9 cellular contexts compared by ENCODE assay signal in the genomic region with DNA sequence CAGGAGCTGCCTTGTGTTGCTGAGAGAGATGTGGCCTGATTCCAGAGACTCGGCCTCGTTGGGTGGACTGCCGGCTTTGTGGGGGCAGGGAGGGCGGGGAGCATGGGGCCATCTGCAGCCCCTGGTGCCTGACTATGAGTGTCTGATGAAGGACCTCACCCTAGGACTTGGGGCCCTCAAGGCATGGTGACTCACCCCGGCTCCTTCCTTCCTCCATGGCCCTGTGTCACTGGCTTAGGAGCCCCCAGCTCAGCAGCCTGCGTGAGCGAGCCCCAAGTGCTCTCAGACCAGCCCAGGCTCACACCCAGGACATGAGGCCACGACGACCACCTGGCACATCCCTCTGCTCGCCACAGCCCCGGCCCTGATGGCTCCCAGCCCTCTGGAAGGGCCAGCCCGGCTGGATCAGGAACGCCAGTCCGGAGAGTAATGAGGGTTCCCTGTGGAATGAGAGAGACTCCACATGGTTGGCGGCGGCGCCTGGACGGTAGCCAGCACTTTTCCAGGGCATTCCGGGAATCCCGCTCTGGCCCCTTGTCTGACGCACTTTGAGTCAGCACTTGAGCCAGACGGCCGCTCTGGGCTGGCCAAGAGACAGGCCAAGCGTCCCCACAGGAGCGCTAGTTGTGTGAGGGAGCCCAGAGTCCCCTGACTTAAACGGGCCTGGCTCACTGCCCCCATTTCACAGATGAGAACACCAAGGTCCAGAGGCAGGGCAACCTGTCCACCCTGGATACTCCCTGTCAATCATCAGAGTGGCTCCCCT. TPM values are rescaled to one million over a fixed set of nuclear protein-coding genes. Genes with fewer than 3 reads are reported as not detected.
DNase-seq lines count a peak whose midpoint lies in the region; ATAC-seq, FAIRE-seq and TF ChIP-seq lines count a peak whose summit lies in the region.
"Had no signal": no experiment of that assay in that cellular context is flagged by ENCODE, and none has a peak within 500 bp of the region (broad histone marks: within the 10 kb centered on the region; RNA-seq: fewer than 3 reads in every experiment).

No MANE protein-coding gene starts in this region.

- H3K36me3 Mint-ChIP-seq in activated CD8-positive, alpha-beta memory T cell treated with anti-CD3 and anti-CD28 coated beads, Interleukin-2, amount 10 ng/mL, durations not matched to agents 7 days and 5 days: no peaks in the 10 kb centered on the region

- in situ Hi-C loops in GM23248 (cut with MboI): no loop called here

- intact Hi-C loops in ascending aorta (cut with DNase I): loop anchor here (5.0 to 10.0 kb wide), 2 partner anchors 551 to 971 kb away; a partner anchor contains a TSS

- H2AFZ ChIP-seq in GM23248: peak overlapping the region; percentile 53

- CTCF ChIA-PET in activated CD8-positive, alpha-beta memory T cell treated with anti-CD3 and anti-CD28 coated beads, Interleukin-2, amount 10 ng/mL, durations not matched to agents 7 days and 5 days (lab: Charles Lee): no interaction called here

- no peak overlapping the region for H3K4me3 Mint-ChIP-seq in activated CD8-positive, alpha-beta memory T cell treated with anti-CD3 and anti-CD28 coated beads, Interleukin-2, amount 10 ng/mL, durations not matched to agents 7 days and 5 days

- peaks cover 11% of the 10 kb centered on the region for H3F3A ChIP-seq in GM23248 (ENCODE audit: insufficient read depth)

- H3K36me3 ChIP-seq in GM23248 (ENCODE audit: low read depth) (no peaks in the 10 kb centered on the region), ascending aorta (no peaks in the 10 kb centered on the region), right atrium auricular region (no peaks in the 10 kb centered on the region)

- peak overlapping the region; percentile 84 for H3K4me2 ChIP-seq in GM23248 (ENCODE audit: unreplicated experiment)

- no peaks in the 10 kb centered on the region for H3K4me1 Mint-ChIP-seq in activated CD8-positive, alpha-beta memory T cell treated with anti-CD3 and anti-CD28 coated beads, Interleukin-2, amount 10 ng/mL, durations not matched to agents 7 days and 5 days

- peak overlapping the region; percentile 81 for H3K9ac ChIP-seq in GM23248

- no peak overlapping the region for H3K27ac Mint-ChIP-seq in activated CD8-positive, alpha-beta memory T cell treated with anti-CD3 and anti-CD28 coated beads, Interleukin-2, amount 10 ng/mL, durations not matched to agents 7 days and 5 days

- no peak for FAIRE-seq in GM12892 (lab: Jason Lieb, UNC)
- FAIRE-seq: GM18507 had no signal

- H3K4me3 ChIP-seq in GM23248 (peak overlapping the region; percentile 47), ascending aorta (peak overlapping the region in 1 of 2 donors; percentile 17), right atrium auricular region (peak overlapping the region in 1 of 2 donors; percentile 2), skin epidermis (no peak overlapping the region)

- TF ChIP-seq POLR2A in GM12892 (IDR thresholded peaks at IDR 0.05; ENCODE audit: low read depth, low read length): no peak

- ATAC-seq in activated CD8-positive, alpha-beta memory T cell treated with anti-CD3 and anti-CD28 coated beads, Interleukin-2, amount 10 ng/mL, durations not matched to agents 7 days and 5 days: no peak

- DNase-seq in GM23248 (peak; percentile 98), ascending aorta (ENCODE audit: low spot score in 2 of 2) (peak; percentile 72 to 98), right atrium auricular region (ENCODE audit: low spot score) (peak; percentile 98), activated gamma-delta T cell (lab: John Stamatoyannopoulos, UW) (no peak), GM12892 (ENCODE audit: insufficient read length) (no peak), GM19238 (ENCODE audit: insufficient read length, low spot score) (no peak)
- no peak for DNase-seq in activated CD8-positive, alpha-beta memory T cell treated with anti-CD3 and anti-CD28 coated beads, Interleukin-2, amount 10 ng/mL, durations not matched to agents 7 days and 5 days

- no peaks in the 10 kb centered on the region for H3K9me3 Mint-ChIP-seq in activated CD8-positive, alpha-beta memory T cell treated with anti-CD3 and anti-CD28 coated beads, Interleukin-2, amount 10 ng/mL, durations not matched to agents 7 days and 5 days (ENCODE audit: low read depth)

- H3K9me2 ChIP-seq in GM23248 (ENCODE audit: insufficient read depth): no peaks in the 10 kb centered on the region

- no peaks in the 10 kb centered on the region for H3K79me2 ChIP-seq in GM23248 (ENCODE audit: insufficient read depth)

- 0% methylated on average over 23 to 24 of the region's 26 CpGs for WGBS in GM23248 (ENCODE audit: low coverage in 1 of 2, low lambda C conversion rate in 2 of 2, missing lambda C conversion rate in 2 of 2), 2 experiments

- no peak for TF ChIP-seq CTCF in ascending aorta (IDR thresholded peaks at IDR 0.05)
- TF ChIP-seq CTCF in right atrium auricular region (IDR thresholded peaks at IDR 0.05): no peak

- H3K27ac ChIP-seq in GM23248 (peak overlapping the region; percentile 86), ascending aorta (peak overlapping the region; percentile 78 to 89), right atrium auricular region (peak overlapping the region; percentile 72 to 78), skin epidermis (peak overlapping the region in 16 of 21 experiments; percentile 32 to 80 (median 70))

- H3K4me1 ChIP-seq in GM23248 (ENCODE audit: insufficient read depth) (peaks cover 32% of the 10 kb centered on the region), ascending aorta (peaks cover 22 to 51% of the 10 kb centered on the region in 2 donors), right atrium auricular region (peaks cover 0 to 56% of the 10 kb centered on the region in 2 donors)

- no peaks in the 10 kb centered on the region for H3K9me3 ChIP-seq in GM23248 (ENCODE audit: low read depth)
- H3K9me3 ChIP-seq in ascending aorta: no peaks in the 10 kb centered on the region
- no peaks in the 10 kb centered on the region for H3K9me3 ChIP-seq in right atrium auricular region

- H3K27me3 ChIP-seq in GM23248 (replicated peaks; ENCODE audit: insufficient read depth) (no peaks in the 10 kb centered on the region), ascending aorta (no peaks in the 10 kb centered on the region), right atrium auricular region (no peaks in the 10 kb centered on the region)

- H3K27me3 Mint-ChIP-seq in activated CD8-positive, alpha-beta memory T cell treated with anti-CD3 and anti-CD28 coated beads, Interleukin-2, amount 10 ng/mL, durations not matched to agents 7 days and 5 days: peaks cover 4% of the 10 kb centered on the region

- H4K20me1 ChIP-seq in GM23248 (ENCODE audit: insufficient read depth): no peaks in the 10 kb centered on the region

RNA-seq across cellular contexts. Expression of a gene that starts 50.6 kb away (rescaled TPM):
- 1.5 and 2.2 TPM in 2 replicates for total RNA-seq in GM23248 (2014; rRNA removed; shearing (Covaris generic))
- polyA plus RNA-seq in GM23248 (2016; fragmentation: Nextera tagmentation; extraction: Ambion mirVana): 0.49 and 0.58 TPM in 2 replicates
- total RNA-seq in ascending aorta: 1.6 TPM
- total RNA-seq in right atrium auricular region: 1 to 10 TPM in 1 of 2 donors, under 1 TPM in 1; 0.26 to 2.0 TPM
- polyA plus RNA-seq in GM12892 (2012; ENCODE audit: missing spikeins): not detected
- not detected for total RNA-seq in activated CD8-positive, alpha-beta memory T cell treated with anti-CD3 and anti-CD28 coated beads, Interleukin-2, amount 10 ng/mL, durations not matched to agents 7 days and 5 days

Comparison
In these comparisons a context has a peak if more than half of its experiments do, and no peak if none do; other contexts are left out.
1. DNase-seq: peak in GM23248 (single experiment), ascending aorta (2 of 2) and right atrium auricular region (single experiment); none in activated gamma-delta T cell (single experiment), GM12892 (single experiment), activated CD8-positive, alpha-beta memory T cell treated with anti-CD3 and anti-CD28 coated beads, Interleukin-2, amount 10 ng/mL, durations not matched to agents 7 days and 5 days (single experiment) and GM19238 (single experiment).
2. Peak in every context shown above with its lines, with median percentiles within 50 percentile points of each other: H3K27ac ChIP-seq.